In genomic region chr1:9183441-9183840, GRCh38 we compare ENCODE assay signal across 10 cellular contexts. TPM values are rescaled to one million over a fixed set of nuclear protein-coding genes. Genes with fewer than 3 reads are reported as not detected.
DNase-seq lines count a peak whose midpoint lies in the region; ATAC-seq, FAIRE-seq and TF ChIP-seq lines count a peak whose summit lies in the region.
"Had no signal": no experiment of that assay in that cellular context is flagged by ENCODE, and none has a peak within 500 bp of the region (broad histone marks: within the 10 kb centered on the region; RNA-seq: fewer than 3 reads in every experiment).

No MANE protein-coding gene starts in this region.

- H3K27ac Mint-ChIP-seq in activated CD4-positive, alpha-beta memory T cell treated with anti-CD3 and anti-CD28 coated beads for 36 hours, result no peak overlapping the region

- WGBS in gastroesophageal sphincter (ENCODE audit: low coverage in 1 of 2), 2 donors, result no CpG with 5 or more reads among the region's 24 CpGs
- 41 to 56% (median 42%) methylated on average over 23 to 24 of the region's 24 CpGs for WGBS in small intestine, 3 donors

- H3K4me3 Mint-ChIP-seq in activated CD4-positive, alpha-beta memory T cell treated with anti-CD3 and anti-CD28 coated beads for 36 hours, result peak overlapping the region; percentile 29

- DNase-seq in GM12865 (ENCODE audit: low read depth) (no peak), small intestine (peak; percentile 30), GM19240 (ENCODE audit: insufficient read length, low spot score) (no peak), omental fat pad (ENCODE audit: low spot score) (no peak)
- DNase-seq in activated CD4-positive, alpha-beta memory T cell treated with anti-CD3 and anti-CD28 coated beads for 36 hours, result no peak
- DNase-seq: activated CD4-positive, alpha-beta T cell treated with anti-CD3 and anti-CD28 coated beads for 4 hours had no signal

- peaks cover 7% of the 10 kb centered on the region for H3K4me1 Mint-ChIP-seq in activated CD4-positive, alpha-beta memory T cell treated with anti-CD3 and anti-CD28 coated beads for 36 hours (ENCODE audit: low read depth)

- no peak for FAIRE-seq in small intestine (lab: Jason Lieb, UNC)
- FAIRE-seq: K562 had no signal

- H3K4me1 ChIP-seq in gastroesophageal sphincter, result peaks cover 0 to 39% (median 9%) of the 10 kb centered on the region in 3 donors
- H3K4me1 ChIP-seq in small intestine (ENCODE audit: control insufficient read depth in 2 of 2, insufficient read depth in 1 of 2, low read depth in 1 of 2, low read length in 1 of 2), result no peaks in the 10 kb centered on the region

- H3K9me3 Mint-ChIP-seq in activated CD4-positive, alpha-beta memory T cell treated with anti-CD3 and anti-CD28 coated beads for 36 hours, result no peaks in the 10 kb centered on the region

- no peak for ATAC-seq in gastroesophageal sphincter
- no peak for ATAC-seq in HG02759 (IDR thresholded peaks at IDR 0.05; ENCODE audit: unreplicated experiment)
- ATAC-seq in omental fat pad (ENCODE audit: low FRiP score), result no peak
- ATAC-seq in HG02840 (IDR thresholded peaks at IDR 0.05; ENCODE audit: low FRiP score, unreplicated experiment), result no peak
- ATAC-seq: K562 had no signal

- no peak for TF ChIP-seq POLR2A in gastroesophageal sphincter (IDR thresholded peaks at IDR 0.05)

- no peak for TF ChIP-seq EP300 in gastroesophageal sphincter (IDR thresholded peaks at IDR 0.05)

- intact Hi-C loops in activated CD4-positive, alpha-beta memory T cell treated with anti-CD3 and anti-CD28 coated beads for 36 hours (cut with micrococcal nuclease), result no loop called here

- POLR2A ChIA-PET in activated CD4-positive, alpha-beta memory T cell treated with anti-CD3 and anti-CD28 coated beads for 36 hours (lab: Charles Lee), result no interaction called here

- H3K4me3 ChIP-seq in GM12865 (ENCODE audit: low read depth, low read length), result peak overlapping the region; percentile 95
- H3K4me3 ChIP-seq in gastroesophageal sphincter, result peak overlapping the region; percentile 43 to 79
- peak overlapping the region in 1 of 2 donors; percentile 63 for H3K4me3 ChIP-seq in small intestine (ENCODE audit: low read depth in 1 of 2, low read length in 2 of 2)
- H3K4me3 ChIP-seq: K562 had no signal

- peaks cover 22% of the 10 kb centered on the region for H3K27me3 ChIP-seq in gastroesophageal sphincter
- H3K27me3 ChIP-seq in small intestine (ENCODE audit: control insufficient read depth in 2 of 2, insufficient read depth in 2 of 2, low read length in 2 of 2), result peaks cover 0 to 5% of the 10 kb centered on the region in 2 donors

- CTCF ChIA-PET in activated CD4-positive, alpha-beta memory T cell treated with anti-CD3 and anti-CD28 coated beads for 36 hours (lab: Charles Lee), result interaction anchor here (2.0 kb wide), 1 partner anchor 13 kb away, joined by 6 read pairs; no protein-coding TSS in a partner anchor

- peak overlapping the region in 1 of 4 donors; percentile 72 for H3K27ac ChIP-seq in gastroesophageal sphincter
- no peak overlapping the region for H3K27ac ChIP-seq in small intestine (ENCODE audit: low read depth in 1 of 2, low read length in 1 of 2)

- no peaks in the 10 kb centered on the region for H3K9me3 ChIP-seq in gastroesophageal sphincter
- H3K9me3 ChIP-seq in small intestine (ENCODE audit: control insufficient read depth, low read depth), result no peaks in the 10 kb centered on the region

- H3K36me3 ChIP-seq in gastroesophageal sphincter (no peaks in the 10 kb centered on the region), small intestine (ENCODE audit: control insufficient read depth in 2 of 2, insufficient read depth in 2 of 2, low read length in 2 of 2) (no peaks in the 10 kb centered on the region)

- TF ChIP-seq CTCF in GM12865 (IDR thresholded peaks at IDR 0.05; ENCODE audit: insufficient read depth, low read depth, low read length, missing control alignments), result no peak
- TF ChIP-seq CTCF in gastroesophageal sphincter (IDR thresholded peaks at IDR 0.05), result no peak
- TF ChIP-seq CTCF in omental fat pad (IDR thresholded peaks at IDR 0.05), result no peak

- H3K36me3 Mint-ChIP-seq in activated CD4-positive, alpha-beta memory T cell treated with anti-CD3 and anti-CD28 coated beads for 36 hours, result peaks cover 1% of the 10 kb centered on the region

- peaks cover 22% of the 10 kb centered on the region for H3K27me3 Mint-ChIP-seq in activated CD4-positive, alpha-beta memory T cell treated with anti-CD3 and anti-CD28 coated beads for 36 hours

RNA-seq across cellular contexts. Expression of gene H6PD, which starts 51.1 kb away (rescaled TPM):
- total RNA-seq in activated CD4-positive, alpha-beta memory T cell treated with anti-CD3 and anti-CD28 coated beads for 36 hours, result 10 to 100 TPM in 1 of 2 experiments, 1 to 10 TPM in 1; 9.3 to 10.4 TPM
- total RNA-seq in gastroesophageal sphincter, result 10 to 100 TPM; 27.0 to 62.2 (median 44.0) TPM
- polyA plus RNA-seq in small intestine, result 10 to 100 TPM in 1 of 3 donors, 1 to 10 TPM in 2; 2.7 to 25.8 (median 2.9) TPM
- total RNA-seq in omental fat pad, result 100 to 1,000 TPM in 1 of 4 donors, 10 to 100 TPM in 3; 75.5 to 142 (median 82.7) TPM

RNA-seq across cellular contexts. Expression of gene GPR157, which starts 54.5 kb away (rescaled TPM):
- total RNA-seq in activated CD4-positive, alpha-beta memory T cell treated with anti-CD3 and anti-CD28 coated beads for 36 hours, result 1 to 10 TPM; 3.5 to 3.9 TPM
- total RNA-seq in gastroesophageal sphincter, result 1 to 10 TPM; 2.8 to 4.4 (median 4.0) TPM
- 1 to 10 TPM; 1.1 to 2.2 (median 1.4) TPM for polyA plus RNA-seq in small intestine
- 1 to 10 TPM; 1.6 to 8.8 (median 6.9) TPM for total RNA-seq in omental fat pad
